ENCODE assay signal across 18 cellular contexts in genomic region chr2:112272669-112273068, GRCh38. TPM values are rescaled to one million over a fixed set of nuclear protein-coding genes. Genes with fewer than 3 reads are reported as not detected.
DNase-seq lines count a peak whose midpoint lies in the region; ATAC-seq and TF ChIP-seq lines count a peak whose summit lies in the region.
"Had no signal": no experiment of that assay in that cellular context is flagged by ENCODE, and none has a peak within 500 bp of the region (broad histone marks: within the 10 kb centered on the region; RNA-seq: fewer than 3 reads in every experiment).

No MANE protein-coding gene starts in this region.

- intact Hi-C loops in CD4-positive, alpha-beta T cell (cut with DNase I, micrococcal nuclease) = loop anchor here in 1 of 2 experiments (5.0 to 10.0 kb wide), 3 partner anchors 215 to 388 kb away; partner anchors contain the start of genes ANAPC1, CHCHD5 and TMEM87B
- intact Hi-C loops in activated T-helper 1 cell treated with anti-CD3 and anti-CD28 coated beads, Interleukin-12 subunit alpha, Interleukin-12 subunit beta, Interleukin-2, Interleukin-4 antibody, amounts not matched to agents 30 ng/mL and 10 ng/mL and 1 ng/mL, durations not matched to agents 14 hours and 24 hours and 36 hours (cut with micrococcal nuclease) = loop anchor here (10.0 kb wide), 1 partner anchor 902 kb away; the partner anchor contains the start of gene PSD4

- H3K9me3 ChIP-seq in CD4-positive, alpha-beta T cell (ENCODE audit: control insufficient read depth, low read length) = no peaks in the 10 kb centered on the region
- no peaks in the 10 kb centered on the region for H3K9me3 ChIP-seq in effector memory CD4-positive, alpha-beta T cell (ENCODE audit: control insufficient read depth, low read length)
- H3K9me3 ChIP-seq: SJSA1 had no signal

- no peaks in the 10 kb centered on the region for H3K4me1 ChIP-seq in effector memory CD4-positive, alpha-beta T cell (ENCODE audit: control insufficient read depth, insufficient read depth, low read length, poor library complexity, severe bottlenecking)
- H3K4me1 ChIP-seq: SJSA1 had no signal

- H3K27ac ChIP-seq in CD4-positive, alpha-beta T cell (ENCODE audit: low read depth, low read length) = no peak overlapping the region
- H3K27ac ChIP-seq in effector memory CD4-positive, alpha-beta T cell (ENCODE audit: insufficient read depth, low read length, poor library complexity, severe bottlenecking) = no peak overlapping the region
- H3K27ac ChIP-seq: HL-60, SJSA1 had no signal

- H3K27me3 ChIP-seq in CD4-positive, alpha-beta T cell (ENCODE audit: control insufficient read depth, insufficient read depth, low read length) = no peaks in the 10 kb centered on the region
- H3K27me3 ChIP-seq in effector memory CD4-positive, alpha-beta T cell (replicated peaks; ENCODE audit: control insufficient read depth, insufficient read depth, low read length, poor library complexity, severe bottlenecking) = no peaks in the 10 kb centered on the region
- H3K27me3 ChIP-seq: SJSA1 had no signal

- ATAC-seq in CD4-positive, alpha-beta T cell (ENCODE audit: poor library complexity) = no peak

- H3K9me3 Mint-ChIP-seq in CD4-positive, alpha-beta T cell = peaks cover 2% of the 10 kb centered on the region
- H3K9me3 Mint-ChIP-seq in activated T-helper 1 cell treated with anti-CD3 and anti-CD28 coated beads, Interleukin-12 subunit alpha, Interleukin-12 subunit beta, Interleukin-2, Interleukin-4 antibody, amounts not matched to agents 30 ng/mL and 10 ng/mL and 1 ng/mL, durations not matched to agents 14 hours and 24 hours and 36 hours = peaks cover 4% of the 10 kb centered on the region
- H3K9me3 Mint-ChIP-seq in nephron = peaks cover 2% of the 10 kb centered on the region

- no peak for TF ChIP-seq CTCF in CD4-positive, alpha-beta T cell (IDR thresholded peaks at IDR 0.05)
- TF ChIP-seq CTCF in nephron (IDR thresholded peaks at IDR 0.05; ENCODE audit: unreplicated experiment in 3 of 3) = no peak

- peaks cover 12% of the 10 kb centered on the region for H3K36me3 Mint-ChIP-seq in CD4-positive, alpha-beta T cell (ENCODE audit: low read depth)
- H3K36me3 Mint-ChIP-seq in activated T-helper 1 cell treated with anti-CD3 and anti-CD28 coated beads, Interleukin-12 subunit alpha, Interleukin-12 subunit beta, Interleukin-2, Interleukin-4 antibody, amounts not matched to agents 30 ng/mL and 10 ng/mL and 1 ng/mL, durations not matched to agents 14 hours and 24 hours and 36 hours (ENCODE audit: low read depth) = peaks cover 6% of the 10 kb centered on the region
- H3K36me3 Mint-ChIP-seq in nephron (ENCODE audit: low read depth) = no peaks in the 10 kb centered on the region

- H3K4me3 Mint-ChIP-seq in CD4-positive, alpha-beta T cell = peak overlapping the region; percentile 35
- H3K4me3 Mint-ChIP-seq in activated T-helper 1 cell treated with anti-CD3 and anti-CD28 coated beads, Interleukin-12 subunit alpha, Interleukin-12 subunit beta, Interleukin-2, Interleukin-4 antibody, amounts not matched to agents 30 ng/mL and 10 ng/mL and 1 ng/mL, durations not matched to agents 14 hours and 24 hours and 36 hours = peak overlapping the region; percentile 7
- H3K4me3 Mint-ChIP-seq in nephron = peak overlapping the region; percentile 64 to 67 (median 67)

- no peaks in the 10 kb centered on the region for H3K36me3 ChIP-seq in effector memory CD4-positive, alpha-beta T cell (ENCODE audit: control insufficient read depth, insufficient read depth, low read length)

- H3K27ac Mint-ChIP-seq in CD4-positive, alpha-beta T cell = peak overlapping the region; percentile 15
- no peak overlapping the region for H3K27ac Mint-ChIP-seq in activated T-helper 1 cell treated with anti-CD3 and anti-CD28 coated beads, Interleukin-12 subunit alpha, Interleukin-12 subunit beta, Interleukin-2, Interleukin-4 antibody, amounts not matched to agents 30 ng/mL and 10 ng/mL and 1 ng/mL, durations not matched to agents 14 hours and 24 hours and 36 hours
- peak overlapping the region; percentile 62 to 81 (median 78) for H3K27ac Mint-ChIP-seq in nephron

- H3K4me3 ChIP-seq in effector memory CD4-positive, alpha-beta T cell (ENCODE audit: insufficient read depth, low read depth, low read length, poor library complexity, severe bottlenecking) = no peak overlapping the region
- H3K4me3 ChIP-seq: SJSA1 had no signal

- CTCF ChIA-PET in CD4-positive, alpha-beta T cell (lab: Charles Lee) = interaction anchor here (1.0 to 1.7 kb wide), 2 partner anchors 9 to 13 kb away, joined by 5 to 7 read pairs; no protein-coding TSS in a partner anchor

- POLR2A ChIA-PET in CD4-positive, alpha-beta T cell (lab: Charles Lee) = interaction anchor here (1.8 kb wide), 1 partner anchor 18 kb away, joined by 4 read pairs; the partner anchor contains the start of gene ZC3H8

- H3K27me3 Mint-ChIP-seq in CD4-positive, alpha-beta T cell = no peaks in the 10 kb centered on the region
- H3K27me3 Mint-ChIP-seq in activated T-helper 1 cell treated with anti-CD3 and anti-CD28 coated beads, Interleukin-12 subunit alpha, Interleukin-12 subunit beta, Interleukin-2, Interleukin-4 antibody, amounts not matched to agents 30 ng/mL and 10 ng/mL and 1 ng/mL, durations not matched to agents 14 hours and 24 hours and 36 hours (ENCODE audit: insufficient read depth) = peaks cover 2% of the 10 kb centered on the region
- peaks cover 4% of the 10 kb centered on the region for H3K27me3 Mint-ChIP-seq in nephron (ENCODE audit: low read depth)

- peaks cover 13% of the 10 kb centered on the region for H3K4me1 Mint-ChIP-seq in CD4-positive, alpha-beta T cell (ENCODE audit: low read depth)
- peaks cover 9% of the 10 kb centered on the region for H3K4me1 Mint-ChIP-seq in activated T-helper 1 cell treated with anti-CD3 and anti-CD28 coated beads, Interleukin-12 subunit alpha, Interleukin-12 subunit beta, Interleukin-2, Interleukin-4 antibody, amounts not matched to agents 30 ng/mL and 10 ng/mL and 1 ng/mL, durations not matched to agents 14 hours and 24 hours and 36 hours (ENCODE audit: low read depth)
- H3K4me1 Mint-ChIP-seq in nephron = peaks cover 13% of the 10 kb centered on the region

- DNase-seq in CD4-positive, alpha-beta T cell = no peak
- DNase-seq in HUDEP-2 (lab: John Stamatoyannopoulos, UW; ENCODE audit: unreplicated experiment in 76 of 76) (peak in 41 of 76 experiments; percentile 3 to 66 (median 31)), SHP77 (lab: John Stamatoyannopoulos, UW) (no peak), NCI-H1417 treated with DMSO at 0.1 percent for 48 hours (lab: John Stamatoyannopoulos, UW) (no peak)
- no peak for DNase-seq in activated T-helper 1 cell treated with anti-CD3 and anti-CD28 coated beads, Interleukin-12 subunit alpha, Interleukin-12 subunit beta, Interleukin-2, Interleukin-4 antibody, amounts not matched to agents 30 ng/mL and 10 ng/mL and 1 ng/mL, durations not matched to agents 14 hours and 24 hours and 36 hours (ENCODE audit: low spot score)
- DNase-seq in effector memory CD4-positive, alpha-beta T cell = no peak
- no peak for DNase-seq in stimulated activated CD4-positive, alpha-beta T cell treated with anti-CD3 and anti-CD28 coated beads, Interleukin-2, amount 100 ng/mL, for 24 hours
- DNase-seq: ACHN; CD4-positive, CD25-positive, alpha-beta regulatory T cell; DMS79; KG1; NCI-H1048; NCI-H2107; NCI-H446; RPMI8226 had no signal

RNA-seq across cellular contexts. Expression of gene ZC3H6, which starts 2.7 kb away (rescaled TPM):
- total RNA-seq in CD4-positive, alpha-beta T cell = 10 to 100 TPM; 18.0 to 21.4 TPM
- 3.3 and 4.3 TPM in 2 replicates for total RNA-seq in activated T-helper 1 cell treated with anti-CD3 and anti-CD28 coated beads, Interleukin-12 subunit alpha, Interleukin-12 subunit beta, Interleukin-2, Interleukin-4 antibody, amounts not matched to agents 30 ng/mL and 10 ng/mL and 1 ng/mL, durations not matched to agents 14 hours and 24 hours and 36 hours

RNA-seq across cellular contexts. Expression of gene ZC3H8, which starts 17.8 kb away (rescaled TPM):
- 10 to 100 TPM; 10.2 to 16.2 TPM for total RNA-seq in CD4-positive, alpha-beta T cell
- total RNA-seq in activated T-helper 1 cell treated with anti-CD3 and anti-CD28 coated beads, Interleukin-12 subunit alpha, Interleukin-12 subunit beta, Interleukin-2, Interleukin-4 antibody, amounts not matched to agents 30 ng/mL and 10 ng/mL and 1 ng/mL, durations not matched to agents 14 hours and 24 hours and 36 hours = 32.9 and 37.4 TPM in 2 replicates

Comparison
In these comparisons a context has a peak if more than half of its experiments do, and no peak if none do; other contexts are left out.
1. DNase-seq: peak in HUDEP-2 (41 of 76); none in CD4-positive, alpha-beta T cell (0 of 10), activated T-helper 1 cell treated with anti-CD3 and anti-CD28 coated beads, Interleukin-12 subunit alpha, Interleukin-12 subunit beta, Interleukin-2, Interleukin-4 antibody, amounts not matched to agents 30 ng/mL and 10 ng/mL and 1 ng/mL, durations not matched to agents 14 hours and 24 hours and 36 hours (single experiment), SHP77 (0 of 2), NCI-H1417 treated with DMSO at 0.1 percent for 48 hours (single experiment), effector memory CD4-positive, alpha-beta T cell (0 of 3) and stimulated activated CD4-positive, alpha-beta T cell treated with anti-CD3 and anti-CD28 coated beads, Interleukin-2, amount 100 ng/mL, for 24 hours (0 of 2).
2. H3K4me3 Mint-ChIP-seq: peak in every context shown above with its lines; median percentile 67 in nephron; 35 in CD4-positive, alpha-beta T cell; 7 in activated T-helper 1 cell treated with anti-CD3 and anti-CD28 coated beads, Interleukin-12 subunit alpha, Interleukin-12 subunit beta, Interleukin-2, Interleukin-4 antibody, amounts not matched to agents 30 ng/mL and 10 ng/mL and 1 ng/mL, durations not matched to agents 14 hours and 24 hours and 36 hours.